In the genomic region with DNA sequence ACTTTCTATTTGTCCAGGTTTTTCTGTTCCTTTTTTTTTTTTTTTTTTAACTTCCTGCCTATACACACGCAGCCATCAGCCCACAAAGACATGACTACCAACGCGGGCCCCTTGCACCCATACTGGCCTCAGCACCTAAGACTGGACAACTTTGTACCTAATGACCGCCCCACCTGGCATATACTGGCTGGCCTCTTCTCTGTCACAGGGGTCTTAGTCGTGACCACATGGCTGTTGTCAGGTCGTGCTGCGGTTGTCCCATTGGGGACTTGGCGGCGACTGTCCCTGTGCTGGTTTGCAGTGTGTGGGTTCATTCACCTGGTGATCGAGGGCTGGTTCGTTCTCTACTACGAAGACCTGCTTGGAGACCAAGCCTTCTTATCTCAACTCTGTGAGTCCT, we compare ENCODE assay signal across 12 cellular contexts. TPM values are rescaled to one million over a fixed set of nuclear protein-coding genes. Genes with fewer than 3 reads are reported as not detected.
DNase-seq lines count a peak whose midpoint lies in the region; ATAC-seq, FAIRE-seq and TF ChIP-seq lines count a peak whose summit lies in the region.
"Had no signal": no experiment of that assay in that cellular context is flagged by ENCODE, and none has a peak within 500 bp of the region (broad histone marks: within the 10 kb centered on the region; RNA-seq: fewer than 3 reads in every experiment).

No MANE protein-coding gene starts in this region.

- H3K4me1 ChIP-seq in CD4-positive, CD25-positive, alpha-beta regulatory T cell (ENCODE audit: control insufficient read depth, insufficient read depth, low read length, poor library complexity, severe bottlenecking): peaks cover 16% of the 10 kb centered on the region
- H3K4me1 ChIP-seq in right lobe of liver: no peaks in the 10 kb centered on the region

- H3K9me3 Mint-ChIP-seq in CD4-positive, CD25-positive, alpha-beta regulatory T cell: peaks cover 0 to under 1% (median 0%) of the 10 kb centered on the region in 7 donors
- H3K9me3 Mint-ChIP-seq in activated CD4-positive, alpha-beta memory T cell treated with anti-CD3 and anti-CD28 coated beads for 36 hours: no peaks in the 10 kb centered on the region

- ATAC-seq in CD4-positive, CD25-positive, alpha-beta regulatory T cell (ENCODE audit: low read depth in 2 of 2): no peak
- ATAC-seq in right lobe of liver (no peak), HG03045 (IDR thresholded peaks at IDR 0.05; ENCODE audit: unreplicated experiment) (no peak)
- ATAC-seq: activated CD4-positive, CD25-positive, alpha-beta regulatory T cell treated with anti-CD3 and anti-CD28 coated beads, Interleukin-2, amount 50 U/mL, for 24 hours; left lobe of liver had no signal

- no peak overlapping the region for H3K27ac ChIP-seq in CD4-positive, CD25-positive, alpha-beta regulatory T cell (ENCODE audit: insufficient read depth, low read length, poor library complexity, severe bottlenecking)
- H3K27ac ChIP-seq in right lobe of liver (no peak overlapping the region), brain microvascular endothelial cell (no peak overlapping the region)
- H3K27ac ChIP-seq: thyroid gland had no signal

- no peak for TF ChIP-seq POLR2A in right lobe of liver (IDR thresholded peaks at IDR 0.05)
- TF ChIP-seq POLR2A in H54 (IDR thresholded peaks at IDR 0.05; ENCODE audit: low read depth, low read length): no peak

- POLR2A ChIA-PET in activated CD4-positive, alpha-beta memory T cell treated with anti-CD3 and anti-CD28 coated beads for 36 hours (lab: Charles Lee): no interaction called here

- no peaks in the 10 kb centered on the region for H3K27me3 Mint-ChIP-seq in CD4-positive, CD25-positive, alpha-beta regulatory T cell
- no peaks in the 10 kb centered on the region for H3K27me3 Mint-ChIP-seq in activated CD4-positive, alpha-beta memory T cell treated with anti-CD3 and anti-CD28 coated beads for 36 hours

- WGBS in right lobe of liver (ENCODE audit: insufficient coverage, low coverage, low lambda C conversion rate, missing lambda C conversion rate): 50% methylated on average over 7 of the region's 12 CpGs

- intact Hi-C loops in activated CD4-positive, alpha-beta memory T cell treated with anti-CD3 and anti-CD28 coated beads for 36 hours (cut with micrococcal nuclease): loop anchor here (5.0 kb wide), 1 partner anchor 46 kb away; the partner anchor contains the start of gene FTSJ1
- intact Hi-C loops in right lobe of liver (cut with DNase I): no loop called here

- H3K9me3 ChIP-seq in CD4-positive, CD25-positive, alpha-beta regulatory T cell (ENCODE audit: control insufficient read depth in 2 of 2, low read length in 2 of 2): no peaks in the 10 kb centered on the region
- H3K9me3 ChIP-seq in right lobe of liver: no peaks in the 10 kb centered on the region
- H3K9me3 ChIP-seq: thyroid gland had no signal

- no peaks in the 10 kb centered on the region for H3K27me3 ChIP-seq in CD4-positive, CD25-positive, alpha-beta regulatory T cell (ENCODE audit: control insufficient read depth, insufficient read depth, low read length)
- no peaks in the 10 kb centered on the region for H3K27me3 ChIP-seq in right lobe of liver
- H3K27me3 ChIP-seq in brain microvascular endothelial cell (replicated peaks): no peaks in the 10 kb centered on the region
- H3K27me3 ChIP-seq: thyroid gland had no signal

- peaks cover 5 to 36% (median 17%) of the 10 kb centered on the region in 4 donors for H3K4me1 Mint-ChIP-seq in CD4-positive, CD25-positive, alpha-beta regulatory T cell
- H3K4me1 Mint-ChIP-seq in activated CD4-positive, alpha-beta memory T cell treated with anti-CD3 and anti-CD28 coated beads for 36 hours (ENCODE audit: low read depth): peaks cover 24% of the 10 kb centered on the region

- H3K36me3 ChIP-seq in CD4-positive, CD25-positive, alpha-beta regulatory T cell (ENCODE audit: control insufficient read depth, insufficient read depth, low read length): peaks cover 25% of the 10 kb centered on the region
- H3K36me3 ChIP-seq in right lobe of liver: peaks cover 0 to 21% (median 11%) of the 10 kb centered on the region in 4 donors
- H3K36me3 ChIP-seq in brain microvascular endothelial cell (replicated peaks): peaks cover 2% of the 10 kb centered on the region
- H3K36me3 ChIP-seq: thyroid gland had no signal

- DNase-seq in CD4-positive, CD25-positive, alpha-beta regulatory T cell: no peak
- DNase-seq in GM12865 (ENCODE audit: low read depth) (no peak), right lobe of liver (no peak), brain microvascular endothelial cell (no peak), H54 (ENCODE audit: insufficient read length, low spot score) (no peak)
- no peak for DNase-seq in activated CD4-positive, alpha-beta memory T cell treated with anti-CD3 and anti-CD28 coated beads for 36 hours
- DNase-seq in stimulated activated CD4-positive, alpha-beta T cell treated with anti-CD3 and anti-CD28 coated beads, Interleukin-4, amount 100 ng/mL, for 4 hours: no peak
- DNase-seq: NCI-H2029 treated with DMSO at 0.1 percent for 48 hours, thyroid gland had no signal

- no peak for FAIRE-seq in H54 (lab: Jason Lieb, UNC)

- in situ Hi-C loops in brain microvascular endothelial cell (cut with HindIII; ENCODE audit: low pct_ligation_motif_present, low sequenced_read_pairs): no loop called here

- no peak overlapping the region for H3K4me3 ChIP-seq in CD4-positive, CD25-positive, alpha-beta regulatory T cell (ENCODE audit: low read depth, low read length)
- H3K4me3 ChIP-seq in GM12865 (ENCODE audit: low read depth, low read length): peak overlapping the region; percentile 13; the same call in 1 of the 2 replicates
- H3K4me3 ChIP-seq in right lobe of liver: peak overlapping the region in 2 of 3 donors; percentile 52 to 58
- no peak overlapping the region for H3K4me3 ChIP-seq in brain microvascular endothelial cell (ENCODE audit: low read depth, low read length)
- H3K4me3 ChIP-seq: thyroid gland had no signal

- peak overlapping the region in 1 of 3 donors; percentile 65 for H3K27ac Mint-ChIP-seq in CD4-positive, CD25-positive, alpha-beta regulatory T cell
- H3K27ac Mint-ChIP-seq in activated CD4-positive, alpha-beta memory T cell treated with anti-CD3 and anti-CD28 coated beads for 36 hours: no peak overlapping the region

- H3K4me3 Mint-ChIP-seq in CD4-positive, CD25-positive, alpha-beta regulatory T cell: peak overlapping the region; percentile 58 to 78 (median 70)
- H3K4me3 Mint-ChIP-seq in activated CD4-positive, alpha-beta memory T cell treated with anti-CD3 and anti-CD28 coated beads for 36 hours: peak overlapping the region; percentile 49

- TF ChIP-seq CTCF in GM12865 (IDR thresholded peaks at IDR 0.05; ENCODE audit: insufficient read depth, low read depth, low read length, missing control alignments) (no peak), right lobe of liver (IDR thresholded peaks at IDR 0.05) (no peak), brain microvascular endothelial cell (IDR thresholded peaks at IDR 0.05; ENCODE audit: low read depth, low read length, missing control alignments) (no peak)

- H3K36me3 Mint-ChIP-seq in CD4-positive, CD25-positive, alpha-beta regulatory T cell: peaks cover 14% of the 10 kb centered on the region
- H3K36me3 Mint-ChIP-seq in activated CD4-positive, alpha-beta memory T cell treated with anti-CD3 and anti-CD28 coated beads for 36 hours: peaks cover 29% of the 10 kb centered on the region

- CTCF ChIA-PET in activated CD4-positive, alpha-beta memory T cell treated with anti-CD3 and anti-CD28 coated beads for 36 hours (lab: Charles Lee): no interaction called here

RNA-seq across cellular contexts. Expression of gene EBP, which starts 2.1 kb away (rescaled TPM):
- total RNA-seq in CD4-positive, CD25-positive, alpha-beta regulatory T cell: 56.8 TPM
- 100 to 1,000 TPM in 3 of 4 donors, 10 to 100 TPM in 1; 88.4 to 126 (median 109) TPM for polyA plus RNA-seq in CD4-positive, CD25-positive, alpha-beta regulatory T cell
- 100 to 1,000 TPM; 149 to 150 TPM for total RNA-seq in activated CD4-positive, alpha-beta memory T cell treated with anti-CD3 and anti-CD28 coated beads for 36 hours
- total RNA-seq in right lobe of liver: 100 to 1,000 TPM; 150 to 276 (median 225) TPM

RNA-seq across cellular contexts. Expression of gene PORCN, which starts 14.9 kb away (rescaled TPM):
- 18.5 TPM for total RNA-seq in CD4-positive, CD25-positive, alpha-beta regulatory T cell
- polyA plus RNA-seq in CD4-positive, CD25-positive, alpha-beta regulatory T cell: 10 to 100 TPM in 1 of 4 donors, 1 to 10 TPM in 3; 8.1 to 11.9 (median 9.4) TPM
- total RNA-seq in activated CD4-positive, alpha-beta memory T cell treated with anti-CD3 and anti-CD28 coated beads for 36 hours: 1 to 10 TPM; 7.1 to 7.7 TPM
- total RNA-seq in right lobe of liver: 1 to 10 TPM; 1.7 to 6.1 (median 1.9) TPM

RNA-seq across cellular contexts. Expression of gene TBC1D25, which starts 15.8 kb away (rescaled TPM):
- 32.5 TPM for total RNA-seq in CD4-positive, CD25-positive, alpha-beta regulatory T cell
- polyA plus RNA-seq in CD4-positive, CD25-positive, alpha-beta regulatory T cell: 10 to 100 TPM; 14.9 to 18.3 (median 16.9) TPM
- total RNA-seq in activated CD4-positive, alpha-beta memory T cell treated with anti-CD3 and anti-CD28 coated beads for 36 hours: 10 to 100 TPM; 13.5 to 16.2 TPM
- 1 to 10 TPM; 4.3 to 7.5 (median 5.6) TPM for total RNA-seq in right lobe of liver

RNA-seq across cellular contexts. Expression of gene FTSJ1, which starts 47.7 kb away (rescaled TPM):
- 64.5 TPM for total RNA-seq in CD4-positive, CD25-positive, alpha-beta regulatory T cell
- polyA plus RNA-seq in CD4-positive, CD25-positive, alpha-beta regulatory T cell: 10 to 100 TPM; 57.9 to 73.1 (median 64.4) TPM
- total RNA-seq in activated CD4-positive, alpha-beta memory T cell treated with anti-CD3 and anti-CD28 coated beads for 36 hours: 10 to 100 TPM; 62.8 to 73.9 TPM
- 10 to 100 TPM in 5 of 6 experiments, 1 to 10 TPM in 1; 9.9 to 30.4 (median 12.5) TPM for total RNA-seq in right lobe of liver

RNA-seq across cellular contexts. Expression of gene RBM3, which starts 50.6 kb away (rescaled TPM):
- total RNA-seq in CD4-positive, CD25-positive, alpha-beta regulatory T cell: 309 TPM
- polyA plus RNA-seq in CD4-positive, CD25-positive, alpha-beta regulatory T cell: 100 to 1,000 TPM; 192 to 258 (median 219) TPM
- 100 to 1,000 TPM; 191 to 197 TPM for total RNA-seq in activated CD4-positive, alpha-beta memory T cell treated with anti-CD3 and anti-CD28 coated beads for 36 hours
- total RNA-seq in right lobe of liver: 10 to 100 TPM; 14.7 to 69.0 (median 57.7) TPM

Comparison
In these comparisons a context has a peak if more than half of its experiments do, and no peak if none do; other contexts are left out.
1. H3K4me3 ChIP-seq: peak in GM12865 (single experiment) and right lobe of liver (2 of 3); none in CD4-positive, CD25-positive, alpha-beta regulatory T cell (single experiment) and brain microvascular endothelial cell (single experiment).